Comparison of ENCODE assay signal across 9 cellular contexts in the genomic region with DNA sequence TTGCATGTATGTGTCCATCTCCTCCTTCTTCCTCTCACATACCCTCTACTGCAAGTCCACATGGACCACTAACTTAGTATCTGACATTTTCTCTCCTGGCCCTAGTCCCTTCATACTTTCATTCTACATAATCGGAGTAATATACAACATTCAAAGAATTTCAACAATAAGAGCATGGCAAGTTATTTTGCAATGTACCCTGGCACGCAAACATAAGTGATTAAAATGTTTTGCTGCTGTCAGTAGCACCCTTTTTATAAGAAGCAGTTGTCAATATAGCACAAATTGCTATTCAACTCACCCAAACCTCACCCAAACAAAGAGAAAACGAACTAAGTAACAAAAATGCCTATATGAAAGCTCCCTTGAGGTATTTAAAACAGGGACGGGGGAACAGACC. TPM values are rescaled to one million over a fixed set of nuclear protein-coding genes. Genes with fewer than 3 reads are reported as not detected.
A peak's percentile ranks its signal among the peaks of the same experiment; 100 is the strongest.
DNase-seq lines count a peak whose midpoint lies in the region; ATAC-seq and TF ChIP-seq lines count a peak whose summit lies in the region.
"Had no signal": no experiment of that assay in that cellular context is flagged by ENCODE, and none has a peak within 500 bp of the region (broad histone marks: within the 10 kb centered on the region; RNA-seq: fewer than 3 reads in every experiment).

No MANE protein-coding gene starts in this region.

- H3K9me3 ChIP-seq in iPS-18a (ENCODE audit: control insufficient read depth, low read depth, low read length) (no peaks in the 10 kb centered on the region), spleen (no peaks in the 10 kb centered on the region)

- H3K9me3 Mint-ChIP-seq in HFFc6, result no peaks in the 10 kb centered on the region
- H3K9me3 Mint-ChIP-seq in activated T-helper 1 cell treated with anti-CD3 and anti-CD28 coated beads, Interleukin-12 subunit alpha, Interleukin-12 subunit beta, Interleukin-2, Interleukin-4 antibody, amounts not matched to agents 30 ng/mL and 10 ng/mL and 1 ng/mL, durations not matched to agents 14 hours and 24 hours and 36 hours, result no peaks in the 10 kb centered on the region

- no peak for ATAC-seq in HG02852 (IDR thresholded peaks at IDR 0.05; ENCODE audit: unreplicated experiment)

- H3K4me1 ChIP-seq in iPS-18a (ENCODE audit: control insufficient read depth, low read depth, low read length) (peaks cover 22% of the 10 kb centered on the region), spleen (peaks cover 40 to 74% (median 64%) of the 10 kb centered on the region in 6 donors)

- H3K27me3 Mint-ChIP-seq in HFFc6 (ENCODE audit: insufficient read depth), result peaks cover 2% of the 10 kb centered on the region
- H3K27me3 Mint-ChIP-seq in activated T-helper 1 cell treated with anti-CD3 and anti-CD28 coated beads, Interleukin-12 subunit alpha, Interleukin-12 subunit beta, Interleukin-2, Interleukin-4 antibody, amounts not matched to agents 30 ng/mL and 10 ng/mL and 1 ng/mL, durations not matched to agents 14 hours and 24 hours and 36 hours (ENCODE audit: insufficient read depth), result no peaks in the 10 kb centered on the region

- 3 to 10% (median 6%) methylated on average over 4 of the region's 4 CpGs for WGBS in spleen, 5 donors

- H3K4me3 Mint-ChIP-seq in HFFc6, result peak overlapping the region; percentile 98
- H3K4me3 Mint-ChIP-seq in activated T-helper 1 cell treated with anti-CD3 and anti-CD28 coated beads, Interleukin-12 subunit alpha, Interleukin-12 subunit beta, Interleukin-2, Interleukin-4 antibody, amounts not matched to agents 30 ng/mL and 10 ng/mL and 1 ng/mL, durations not matched to agents 14 hours and 24 hours and 36 hours, result peak overlapping the region; percentile 95

- H3K27ac ChIP-seq in iPS-18a (ENCODE audit: low read length), result no peak overlapping the region
- peak overlapping the region; percentile 93 to 99 (median 98) for H3K27ac ChIP-seq in spleen

- H3K9ac ChIP-seq in iPS-18a (ENCODE audit: low read length), result peak overlapping the region; percentile 90

- H3K4me3 ChIP-seq in iPS-18a (ENCODE audit: low read length), result peak overlapping the region; percentile 90
- peak overlapping the region; percentile 65 to 86 (median 80) for H3K4me3 ChIP-seq in spleen

- H3K27me3 ChIP-seq in iPS-18a (ENCODE audit: control insufficient read depth, insufficient read depth, low read length), result no peaks in the 10 kb centered on the region
- no peaks in the 10 kb centered on the region for H3K27me3 ChIP-seq in spleen (replicated peaks in 1 of 7)
- H3K27me3 ChIP-seq: foreskin keratinocyte had no signal

- peak overlapping the region; percentile 95 for H3K27ac Mint-ChIP-seq in HFFc6
- peak overlapping the region; percentile 87 for H3K27ac Mint-ChIP-seq in activated T-helper 1 cell treated with anti-CD3 and anti-CD28 coated beads, Interleukin-12 subunit alpha, Interleukin-12 subunit beta, Interleukin-2, Interleukin-4 antibody, amounts not matched to agents 30 ng/mL and 10 ng/mL and 1 ng/mL, durations not matched to agents 14 hours and 24 hours and 36 hours

- TF ChIP-seq CTCF in HFFc6 (IDR thresholded peaks at IDR 0.05) (no peak), spleen (IDR thresholded peaks at IDR 0.05 in 8 of 11, conservative IDR thresholded peaks at IDR 0.05 in 3 of 11) (no peak)

- intact Hi-C loops in activated T-helper 1 cell treated with anti-CD3 and anti-CD28 coated beads, Interleukin-12 subunit alpha, Interleukin-12 subunit beta, Interleukin-2, Interleukin-4 antibody, amounts not matched to agents 30 ng/mL and 10 ng/mL and 1 ng/mL, durations not matched to agents 14 hours and 24 hours and 36 hours (cut with micrococcal nuclease), result loop anchor here (5.0 to 10.0 kb wide), 2 partner anchors 74 to 978 kb away; no protein-coding TSS in a partner anchor
- intact Hi-C loops in spleen (cut with DNase I; ENCODE audit: low total_unique reads), result no loop called here

- H3K36me3 ChIP-seq in iPS-18a (ENCODE audit: control insufficient read depth, low read depth, low read length) (no peaks in the 10 kb centered on the region), spleen (no peaks in the 10 kb centered on the region)

- DNase-seq in HFFc6 (no peak), spleen (no peak), NCI-H1092 (lab: John Stamatoyannopoulos, UW) (no peak), AG08395 (ENCODE audit: low spot score) (no peak), NCI-H526 treated with DMSO at 0.1 percent for 48 hours (lab: John Stamatoyannopoulos, UW) (no peak)
- no peak for DNase-seq in activated T-helper 1 cell treated with anti-CD3 and anti-CD28 coated beads, Interleukin-12 subunit alpha, Interleukin-12 subunit beta, Interleukin-2, Interleukin-4 antibody, amounts not matched to agents 30 ng/mL and 10 ng/mL and 1 ng/mL, durations not matched to agents 14 hours and 24 hours and 36 hours (ENCODE audit: low spot score)

- H3K4me1 Mint-ChIP-seq in HFFc6 (ENCODE audit: low read depth), result peaks cover 45% of the 10 kb centered on the region
- peaks cover 42% of the 10 kb centered on the region for H3K4me1 Mint-ChIP-seq in activated T-helper 1 cell treated with anti-CD3 and anti-CD28 coated beads, Interleukin-12 subunit alpha, Interleukin-12 subunit beta, Interleukin-2, Interleukin-4 antibody, amounts not matched to agents 30 ng/mL and 10 ng/mL and 1 ng/mL, durations not matched to agents 14 hours and 24 hours and 36 hours (ENCODE audit: low read depth)

- TF ChIP-seq POLR2A in spleen (IDR thresholded peaks at IDR 0.05), result no peak

- H3K36me3 Mint-ChIP-seq in HFFc6 (ENCODE audit: low read depth), result no peaks in the 10 kb centered on the region; the same call in 1 of the 2 replicates
- H3K36me3 Mint-ChIP-seq in activated T-helper 1 cell treated with anti-CD3 and anti-CD28 coated beads, Interleukin-12 subunit alpha, Interleukin-12 subunit beta, Interleukin-2, Interleukin-4 antibody, amounts not matched to agents 30 ng/mL and 10 ng/mL and 1 ng/mL, durations not matched to agents 14 hours and 24 hours and 36 hours (ENCODE audit: low read depth), result peaks cover 7% of the 10 kb centered on the region

RNA-seq across cellular contexts. Expression of gene TOP2B, which starts 1.8 kb away (rescaled TPM):
- 10 to 100 TPM; 69.9 to 97.1 (median 88.5) TPM for total RNA-seq in HFFc6 (2021; fragmentation: NEBNext Ultra II Directional; extraction: Animal tissue kit (Norgen Biotek cat#: 25700))
- total RNA-seq in activated T-helper 1 cell treated with anti-CD3 and anti-CD28 coated beads, Interleukin-12 subunit alpha, Interleukin-12 subunit beta, Interleukin-2, Interleukin-4 antibody, amounts not matched to agents 30 ng/mL and 10 ng/mL and 1 ng/mL, durations not matched to agents 14 hours and 24 hours and 36 hours, result 133 and 135 TPM in 2 replicates
- 100 to 1,000 TPM; 113 to 135 (median 120) TPM for total RNA-seq in spleen
- 10 to 100 TPM; 56.2 to 67.5 (median 64.9) TPM for polyA plus RNA-seq in spleen
